Comparison of ENCODE assay signal across 8 cellular contexts in genomic region chr21:46227811-46228344, GRCh38. TPM values are rescaled to one million over a fixed set of nuclear protein-coding genes. Genes with fewer than 3 reads are reported as not detected.
DNase-seq lines count a peak whose midpoint lies in the region; ATAC-seq, FAIRE-seq and TF ChIP-seq lines count a peak whose summit lies in the region.

No MANE protein-coding gene starts in this region.

- H3K9ac ChIP-seq in SK-N-SH, result peak overlapping the region; percentile 69

- peaks cover 8% of the 10 kb centered on the region for H3F3A ChIP-seq in SK-N-SH (replicated peaks; ENCODE audit: insufficient read depth)

- ATAC-seq in GM19452 (IDR thresholded peaks at IDR 0.05; ENCODE audit: unreplicated experiment), result peak; percentile 13

- H3K27ac ChIP-seq in SK-N-SH (ENCODE audit: low read depth in 2 of 2, low read length in 1 of 2), result peak overlapping the region; percentile 59 to 76; a peak in 3 of 4 replicates

- 11% methylated on average over 18 of the region's 20 CpGs for WGBS in SK-N-SH (ENCODE audit: low lambda C conversion rate)

- H3K4me3 ChIP-seq in SK-N-SH (ENCODE audit: low read depth in 2 of 2, low read length in 1 of 2) (peak overlapping the region; percentile 91 to 96), fibroblast of mammary gland (ENCODE audit: control insufficient read depth, low read depth, low read length) (peak overlapping the region; percentile 85)

- H3K9me2 ChIP-seq in SK-N-SH, result no peaks in the 10 kb centered on the region

- H3K36me3 ChIP-seq in SK-N-SH (replicated peaks in 1 of 2; ENCODE audit: control insufficient read depth in 1 of 2, insufficient read depth in 2 of 2, low read length in 1 of 2), result peaks cover 10 to 15% of the 10 kb centered on the region in 2 experiments

- DNase-seq in SK-N-SH (no peak), fibroblast of mammary gland (ENCODE audit: low read depth) (no peak), pons (ENCODE audit: low spot score) (peak; percentile 36), COR-L47 (lab: John Stamatoyannopoulos, UW) (no peak), RCC 7860 (ENCODE audit: low spot score) (no peak), iPS-NIHi7 (ENCODE audit: extremely low spot score) (no peak), NCI-H1092 (lab: John Stamatoyannopoulos, UW) (no peak)

- H3K79me2 ChIP-seq in SK-N-SH (ENCODE audit: insufficient read depth), result peaks cover 46% of the 10 kb centered on the region

- peak overlapping the region; percentile 81 for H2AFZ ChIP-seq in SK-N-SH (ENCODE audit: low read depth)

- no peaks in the 10 kb centered on the region for H3K27me3 ChIP-seq in SK-N-SH (ENCODE audit: insufficient read depth)

- TF ChIP-seq EP300 in SK-N-SH (IDR thresholded peaks at IDR 0.05; ENCODE audit: borderline replicate concordance in 1 of 2, low read depth in 1 of 2, low read length in 1 of 2), result no peak

- H4K20me1 ChIP-seq in SK-N-SH (ENCODE audit: insufficient read depth), result peaks cover 8% of the 10 kb centered on the region

- POLR2A ChIA-PET in SK-N-SH (lab: Yijun Ruan, JAX), result interaction anchor here (0.6 to 1.3 kb wide), 2 partner anchors 12 to 672 kb away, joined by 3 to 5 read pairs; no protein-coding TSS in a partner anchor

- no peak for TF ChIP-seq CTCF in SK-N-SH (IDR thresholded peaks at IDR 0.05)
- no peak for TF ChIP-seq CTCF in fibroblast of mammary gland (conservative IDR thresholded peaks at IDR 0.05; ENCODE audit: control insufficient read depth, insufficient read depth, low read depth, low read length)

- peak overlapping the region; percentile 90 for H3K4me2 ChIP-seq in SK-N-SH

- FAIRE-seq in RCC 7860 (lab: Jason Lieb, UNC), result no peak

- CTCF ChIA-PET in SK-N-SH (lab: Yijun Ruan, JAX), result interaction anchor here (0.6 to 1.8 kb wide), 3 partner anchors 8 to 348 kb away, joined by 3 to 7 read pairs (median 3); no protein-coding TSS in a partner anchor

- H3K9me3 ChIP-seq in SK-N-SH, result no peaks in the 10 kb centered on the region

- no peak for TF ChIP-seq RAD21 in SK-N-SH (IDR thresholded peaks at IDR 0.05; ENCODE audit: low read length)

- peaks cover 12 to 22% of the 10 kb centered on the region in 2 experiments; a peak in 3 of 4 replicates for H3K4me1 ChIP-seq in SK-N-SH (ENCODE audit: control insufficient read depth in 1 of 2, insufficient read depth in 2 of 2, low read depth in 1 of 2, low read length in 1 of 2)

TF ChIP-seq in SK-N-SH, 30 proteins besides CTCF, POLR2A, EP300 and RAD21 (continues in another document):
- TF ChIP-seq TEAD4 (IDR thresholded peaks at IDR 0.05; ENCODE audit: borderline replicate concordance, insufficient read depth) (no peak), MXI1 (IDR thresholded peaks at IDR 0.05; ENCODE audit: low read depth, low read length) (no peak), SMC3 (IDR thresholded peaks at IDR 0.05; ENCODE audit: low read depth, low read length) (no peak), NFIC (IDR thresholded peaks at IDR 0.05; ENCODE audit: borderline replicate concordance) (no peak), USF1 (IDR thresholded peaks at IDR 0.05; ENCODE audit: borderline replicate concordance, low read depth) (no peak), RCOR1 (IDR thresholded peaks at IDR 0.05; ENCODE audit: low read length) (no peak), RFX5 (IDR thresholded peaks at IDR 0.05; ENCODE audit: low read length) (no peak), ZBTB33 (IDR thresholded peaks at IDR 0.05; ENCODE audit: borderline replicate concordance, low read depth) (no peak), IRF3 (IDR thresholded peaks at IDR 0.05; ENCODE audit: low read depth, low read length) (no peak), USF2 (IDR thresholded peaks at IDR 0.05; ENCODE audit: borderline replicate concordance, low read depth, low read length) (no peak), MEF2A (IDR thresholded peaks at IDR 0.05; ENCODE audit: borderline replicate concordance, low read depth) (no peak), CHD2 (IDR thresholded peaks at IDR 0.05; ENCODE audit: low read length, partially characterized antibody) (no peak), GATA2 (CRISPR knock-in tag; IDR thresholded peaks at IDR 0.05) (no peak), FOXM1 (IDR thresholded peaks at IDR 0.05; ENCODE audit: low read depth) (no peak), POLR2AphosphoS5 (IDR thresholded peaks at IDR 0.05; ENCODE audit: low read depth, low read length) (no peak), EZH2phosphoT487 (IDR thresholded peaks at IDR 0.05; ENCODE audit: borderline replicate concordance, low read depth) (no peak), SIN3A (IDR thresholded peaks at IDR 0.05; ENCODE audit: borderline replicate concordance, low read depth, low read length) (no peak), GABPA (IDR thresholded peaks at IDR 0.05; ENCODE audit: low read depth) (no peak), REST (IDR thresholded peaks at IDR 0.05; ENCODE audit: low read depth, low read length) (no peak)

RNA-seq across cellular contexts. Expression of gene LSS, which starts 0.7 kb away (rescaled TPM):
- polyA plus RNA-seq in SK-N-SH (2012; rRNA removed), result 38.7 and 41.8 TPM in 2 replicates
- polyA plus RNA-seq in SK-N-SH (2012; cell fraction: cytosol; rRNA removed), result 14.4 and 23.1 TPM in 2 replicates
- 110 and 119 TPM in 2 replicates for polyA plus RNA-seq in SK-N-SH (2012; cell fraction: nucleus; rRNA removed)

RNA-seq across cellular contexts. Expression of gene SPATC1L, which starts 43.6 kb away (rescaled TPM):
- polyA plus RNA-seq in SK-N-SH (2012; rRNA removed), result 4.8 and 8.3 TPM in 2 replicates
- polyA plus RNA-seq in SK-N-SH (2012; cell fraction: cytosol; rRNA removed), result 3.5 and 5.9 TPM in 2 replicates
- polyA plus RNA-seq in SK-N-SH (2012; cell fraction: nucleus; rRNA removed), result 11.3 and 15.7 TPM in 2 replicates

RNA-seq across cellular contexts. Expression of gene MCM3AP, which starts 57.5 kb away (rescaled TPM):
- polyA plus RNA-seq in SK-N-SH (2012; rRNA removed), result 42.9 and 46.9 TPM in 2 replicates
- polyA plus RNA-seq in SK-N-SH (2012; cell fraction: cytosol; rRNA removed), result 22.3 and 28.1 TPM in 2 replicates
- 142 and 167 TPM in 2 replicates for polyA plus RNA-seq in SK-N-SH (2012; cell fraction: nucleus; rRNA removed)

RNA-seq across cellular contexts. Expression of gene YBEY, which starts 58.3 kb away (rescaled TPM):
- 44.5 and 47.5 TPM in 2 replicates for polyA plus RNA-seq in SK-N-SH (2012; rRNA removed)
- 54.2 and 65.5 TPM in 2 replicates for polyA plus RNA-seq in SK-N-SH (2012; cell fraction: cytosol; rRNA removed)
- 15.3 and 22.2 TPM in 2 replicates for polyA plus RNA-seq in SK-N-SH (2012; cell fraction: nucleus; rRNA removed)
